Comparison of ENCODE assay signal across 8 cellular contexts in the genomic region with DNA sequence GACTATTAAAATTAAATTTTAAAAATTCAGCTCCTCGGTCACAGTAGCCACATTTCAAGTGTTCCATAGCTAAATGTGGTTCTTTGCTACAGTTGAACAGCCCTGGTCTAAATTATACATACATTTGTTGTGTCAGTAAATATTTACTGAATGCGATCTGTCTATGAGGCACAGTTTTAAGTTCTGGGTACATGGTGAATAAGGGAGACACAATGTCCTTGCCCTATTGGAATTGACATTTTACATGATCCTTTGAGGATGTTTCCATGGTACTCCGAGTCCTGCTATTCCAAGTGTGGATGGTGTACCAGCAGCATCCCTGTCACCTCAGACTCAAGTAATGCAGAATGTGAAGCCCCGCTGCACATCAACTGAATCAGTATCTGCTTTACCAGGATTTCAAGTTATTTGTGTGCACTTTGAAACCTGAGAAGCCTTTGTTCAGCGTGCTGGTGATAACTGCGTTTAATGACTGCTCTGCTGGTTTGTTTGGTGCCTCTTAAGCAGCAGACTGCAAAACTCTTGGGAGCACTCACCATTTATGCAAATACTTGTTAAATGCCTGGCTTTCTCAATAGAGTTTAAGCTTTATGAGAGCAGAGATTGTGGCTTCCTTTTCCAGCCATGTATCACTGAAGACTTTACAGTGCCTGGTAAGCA. TPM values are rescaled to one million over a fixed set of nuclear protein-coding genes. Genes with fewer than 3 reads are reported as not detected.
A peak's percentile ranks its signal among the peaks of the same experiment; 100 is the strongest.
DNase-seq lines count a peak whose midpoint lies in the region; ATAC-seq, FAIRE-seq and TF ChIP-seq lines count a peak whose summit lies in the region.

No MANE protein-coding gene starts in this region.

- H3K9me3 Mint-ChIP-seq in glutamatergic neuron (ENCODE audit: unreplicated experiment): peaks cover 10% of the 10 kb centered on the region

- peaks cover 25% of the 10 kb centered on the region for H3K36me3 Mint-ChIP-seq in glutamatergic neuron (ENCODE audit: unreplicated experiment)

- DNase-seq in A549 (ENCODE audit: low read depth in 1 of 2, low spot score in 1 of 2) (no peak), GM23248 (peak; percentile 22), SK-N-MC (ENCODE audit: low read depth, low spot score) (peak; percentile 3), glutamatergic neuron (peak; percentile 12), posterior cingulate gyrus (no peak), hepatic stellate cell (ENCODE audit: low spot score) (no peak)

- H3F3A ChIP-seq in GM23248 (ENCODE audit: insufficient read depth): peaks cover 3% of the 10 kb centered on the region

- H3K27ac Mint-ChIP-seq in glutamatergic neuron (ENCODE audit: unreplicated experiment): peak overlapping the region; percentile 84

- peaks cover 17% of the 10 kb centered on the region for H3K9me3 ChIP-seq in A549
- H3K9me3 ChIP-seq in GM23248 (ENCODE audit: low read depth): no peaks in the 10 kb centered on the region
- H3K9me3 ChIP-seq in SK-N-MC (ENCODE audit: low read depth, low read length): 0 out of 2 replicates have a peak, but pooled peaks cover 4% of the 10 kb centered on the region
- H3K9me3 ChIP-seq in stomach smooth muscle (ENCODE audit: control insufficient read depth in 2 of 2, low read length in 2 of 2): no peaks in the 10 kb centered on the region

- no peaks in the 10 kb centered on the region for H3K9me2 ChIP-seq in GM23248 (ENCODE audit: insufficient read depth)

- H3K4me2 ChIP-seq in A549 (peak overlapping the region; percentile 68), GM23248 (ENCODE audit: unreplicated experiment) (peak overlapping the region; percentile 92)

- no peaks in the 10 kb centered on the region for H4K20me1 ChIP-seq in GM23248 (ENCODE audit: insufficient read depth)

- H3K4me3 ChIP-seq in A549 (peak overlapping the region; percentile 63), GM23248 (peak overlapping the region; percentile 92), SK-N-MC (peak overlapping the region; percentile 87), stomach smooth muscle (ENCODE audit: low read length in 2 of 2) (peak overlapping the region; percentile 76 to 80)

- H3K4me1 ChIP-seq in A549 (peaks cover 5% of the 10 kb centered on the region; the same call in 1 of the 3 replicates), GM23248 (ENCODE audit: insufficient read depth) (peaks cover 16% of the 10 kb centered on the region), stomach smooth muscle (ENCODE audit: control insufficient read depth, insufficient read depth, low read length) (peaks cover 4% of the 10 kb centered on the region)

- TF ChIP-seq EP300 in A549 (IDR thresholded peaks at IDR 0.05): no peak

- TF ChIP-seq CTCF in A549 (IDR thresholded peaks at IDR 0.05) (no peak), glutamatergic neuron (IDR thresholded peaks at IDR 0.05; ENCODE audit: partially characterized antibody, unreplicated experiment) (no peak)

- H3K9ac ChIP-seq in GM23248 (peak overlapping the region; percentile 87; the same call in 1 of the 2 replicates), SK-N-MC (ENCODE audit: insufficient read length) (no peak overlapping the region), stomach smooth muscle (ENCODE audit: low read length in 2 of 2) (peak overlapping the region; percentile 30 to 86)

- CTCF ChIA-PET in A549 (lab: Yijun Ruan, JAX): interaction anchor here (1.3 to 2.2 kb wide), 2 partner anchors 30 to 175 kb away, joined by 4 to 5 read pairs; no protein-coding TSS in a partner anchor

- H3K36me3 ChIP-seq in GM23248 (ENCODE audit: low read depth) (no peaks in the 10 kb centered on the region), SK-N-MC (ENCODE audit: insufficient read depth, low read length) (no peaks in the 10 kb centered on the region), stomach smooth muscle (ENCODE audit: control insufficient read depth in 2 of 2, insufficient read depth in 2 of 2, low read length in 2 of 2) (no peaks in the 10 kb centered on the region)

- ATAC-seq in A549 (no peak), HG03108 (IDR thresholded peaks at IDR 0.05; ENCODE audit: unreplicated experiment) (no peak)

- H3K79me2 ChIP-seq in GM23248 (ENCODE audit: insufficient read depth): peaks cover 61% of the 10 kb centered on the region

- peaks cover 15% of the 10 kb centered on the region for H3K4me1 Mint-ChIP-seq in glutamatergic neuron (ENCODE audit: low read depth, unreplicated experiment)

- H3K27ac ChIP-seq in A549 (peak overlapping the region; percentile 71 to 90; a peak in 4 of 6 replicates), GM23248 (no peak overlapping the region), SK-N-MC (no peak overlapping the region), stomach smooth muscle (ENCODE audit: low read length) (no peak overlapping the region)

- no peaks in the 10 kb centered on the region for H3K27me3 ChIP-seq in GM23248 (replicated peaks; ENCODE audit: insufficient read depth)
- H3K27me3 ChIP-seq in stomach smooth muscle (ENCODE audit: control insufficient read depth in 1 of 2, insufficient read depth in 2 of 2, low read length in 2 of 2): no peaks in the 10 kb centered on the region

- peak overlapping the region; percentile 87; the same call in 1 of the 2 replicates for H2AFZ ChIP-seq in GM23248

- FAIRE-seq in A549 (lab: Jason Lieb, UNC): no peak

- intact Hi-C loops in posterior cingulate gyrus (cut with DNase I): loop anchor here (5.0 to 10.0 kb wide), 3 partner anchors 86 to 392 kb away; a partner anchor contains a TSS

- TF ChIP-seq POLR2A in A549 (IDR thresholded peaks at IDR 0.05; ENCODE audit: low read length): no peak

- in situ Hi-C loops in GM23248 (cut with MboI): no loop called here

- H3K4me3 Mint-ChIP-seq in glutamatergic neuron (ENCODE audit: unreplicated experiment): peak overlapping the region; percentile 93

- 76% methylated on average over 4 of the region's 6 CpGs for WGBS in A549 (ENCODE audit: missing lambda C conversion rate)
- 52 to 57% methylated on average over 6 of the region's 6 CpGs for WGBS in GM23248 (ENCODE audit: low coverage in 1 of 2, low lambda C conversion rate in 2 of 2, missing lambda C conversion rate in 2 of 2), 2 experiments

- no peak for TF ChIP-seq RAD21 in A549 (conservative IDR thresholded peaks at IDR 0.05 in 1 of 2, IDR thresholded peaks at IDR 0.05 in 1 of 2)

- POLR2A ChIA-PET in A549 (lab: Yijun Ruan, JAX): interaction anchor here (0.6 to 2.0 kb wide), 4 partner anchors 34 to 342 kb away, joined by 3 to 9 read pairs (median 4); a partner anchor contains a TSS

- peaks cover 7% of the 10 kb centered on the region for H3K27me3 Mint-ChIP-seq in glutamatergic neuron (ENCODE audit: unreplicated experiment)

TF ChIP-seq in A549, 52 proteins besides CTCF, POLR2A, EP300 and RAD21 (continues in another document):
- TF ChIP-seq, protein P1, sequence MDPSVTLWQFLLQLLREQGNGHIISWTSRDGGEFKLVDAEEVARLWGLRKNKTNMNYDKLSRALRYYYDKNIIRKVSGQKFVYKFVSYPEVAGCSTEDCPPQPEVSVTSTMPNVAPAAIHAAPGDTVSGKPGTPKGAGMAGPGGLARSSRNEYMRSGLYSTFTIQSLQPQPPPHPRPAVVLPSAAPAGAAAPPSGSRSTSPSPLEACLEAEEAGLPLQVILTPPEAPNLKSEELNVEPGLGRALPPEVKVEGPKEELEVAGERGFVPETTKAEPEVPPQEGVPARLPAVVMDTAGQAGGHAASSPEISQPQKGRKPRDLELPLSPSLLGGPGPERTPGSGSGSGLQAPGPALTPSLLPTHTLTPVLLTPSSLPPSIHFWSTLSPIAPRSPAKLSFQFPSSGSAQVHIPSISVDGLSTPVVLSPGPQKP (IDR thresholded peaks at IDR 0.05; ENCODE audit: low read depth, low read length): no peak
- no peak for TF ChIP-seq SREBF2 (IDR thresholded peaks at IDR 0.05)
- TF ChIP-seq ZSCAN20 (CRISPR knock-in tag; IDR thresholded peaks at IDR 0.05): no peak
- TF ChIP-seq EHMT2 (IDR thresholded peaks at IDR 0.05; ENCODE audit: low read depth): no peak
- no peak for TF ChIP-seq ESRRA (IDR thresholded peaks at IDR 0.05; ENCODE audit: borderline replicate concordance, low read length)
- no peak for TF ChIP-seq JUNB (IDR thresholded peaks at IDR 0.05)
- no peak for TF ChIP-seq CEBPB (IDR thresholded peaks at IDR 0.05)
- no peak for TF ChIP-seq BHLHE40 (IDR thresholded peaks at IDR 0.05; ENCODE audit: low read depth, low read length)
- TF ChIP-seq, protein P2, sequence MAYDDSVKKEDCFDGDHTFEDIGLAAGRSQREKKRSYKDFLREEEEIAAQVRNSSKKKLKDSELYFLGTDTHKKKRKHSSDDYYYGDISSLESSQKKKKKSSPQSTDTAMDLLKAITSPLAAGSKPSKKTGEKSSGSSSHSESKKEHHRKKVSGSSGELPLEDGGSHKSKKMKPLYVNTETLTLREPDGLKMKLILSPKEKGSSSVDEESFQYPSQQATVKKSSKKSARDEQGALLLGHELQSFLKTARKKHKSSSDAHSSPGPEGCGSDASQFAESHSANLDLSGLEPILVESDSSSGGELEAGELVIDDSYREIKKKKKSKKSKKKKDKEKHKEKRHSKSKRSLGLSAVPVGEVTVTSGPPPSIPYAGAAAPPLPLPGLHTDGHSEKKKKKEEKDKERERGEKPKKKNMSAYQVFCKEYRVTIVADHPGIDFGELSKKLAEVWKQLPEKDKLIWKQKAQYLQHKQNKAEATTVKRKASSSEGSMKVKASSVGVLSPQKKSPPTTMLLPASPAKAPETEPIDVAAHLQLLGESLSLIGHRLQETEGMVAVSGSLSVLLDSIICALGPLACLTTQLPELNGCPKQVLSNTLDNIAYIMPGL (CRISPR knock-in tag; IDR thresholded peaks at IDR 0.05; ENCODE audit: borderline replicate concordance): no peak
- TF ChIP-seq ZC3H11A (IDR thresholded peaks at IDR 0.05): no peak
- TF ChIP-seq, protein P3, sequence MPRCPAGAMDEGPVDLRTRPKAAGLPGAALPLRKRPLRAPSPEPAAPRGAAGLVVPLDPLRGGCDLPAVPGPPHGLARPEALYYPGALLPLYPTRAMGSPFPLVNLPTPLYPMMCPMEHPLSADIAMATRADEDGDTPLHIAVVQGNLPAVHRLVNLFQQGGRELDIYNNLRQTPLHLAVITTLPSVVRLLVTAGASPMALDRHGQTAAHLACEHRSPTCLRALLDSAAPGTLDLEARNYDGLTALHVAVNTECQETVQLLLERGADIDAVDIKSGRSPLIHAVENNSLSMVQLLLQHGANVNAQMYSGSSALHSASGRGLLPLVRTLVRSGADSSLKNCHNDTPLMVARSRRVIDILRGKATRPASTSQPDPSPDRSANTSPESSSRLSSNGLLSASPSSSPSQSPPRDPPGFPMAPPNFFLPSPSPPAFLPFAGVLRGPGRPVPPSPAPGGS (IDR thresholded peaks at IDR 0.05): no peak
- no peak for TF ChIP-seq RFX5 (IDR thresholded peaks at IDR 0.05)
- TF ChIP-seq HEYL (CRISPR knock-in tag; IDR thresholded peaks at IDR 0.05): no peak

RNA-seq across cellular contexts. Expression of a gene that starts 1.5 kb away (rescaled TPM):
- polyA plus RNA-seq in A549 (2011; rRNA removed) (93.0 and 113 TPM in 2 replicates), A549 (2017; fragmentation: RNase III; extraction: RNeasy Plus Mini Kit Qiagen cat#74134 plus additional on column Dnase treatment) (94.0 to 97.4 TPM (median 96.6 TPM) in 3 replicates), GM23248 (2016; fragmentation: Nextera tagmentation; extraction: Ambion mirVana) (10.1 and 11.9 TPM in 2 replicates)
- polyA plus RNA-seq in A549 (2012; cell fraction: cytosol; rRNA removed): 17.0 and 18.4 TPM in 2 replicates
- polyA plus RNA-seq in A549 (2012; cell fraction: nucleus; rRNA removed): 4.2 and 6.5 TPM in 2 replicates
- polyA minus RNA-seq in A549 (2011; rRNA and poly(A)+ RNA removed): 48.4 and 52.8 TPM in 2 replicates
- 65.4 and 68.0 TPM in 2 replicates for total RNA-seq in GM23248 (2014; rRNA removed; shearing (Covaris generic))
- 65.3 TPM for total RNA-seq in glutamatergic neuron (ENCODE audit: unreplicated experiment)

Comparison
In these comparisons a context has a peak if more than half of its experiments do, and no peak if none do; other contexts are left out.
1. DNase-seq: peak in GM23248 (single experiment), SK-N-MC (single experiment) and glutamatergic neuron (single experiment); none in A549 (0 of 2), posterior cingulate gyrus (0 of 10) and hepatic stellate cell (single experiment).
2. H3K27ac ChIP-seq: peak in A549 (2 of 2); none in GM23248 (single experiment), SK-N-MC (single experiment) and stomach smooth muscle (single experiment).
3. Peak in every context shown above with its lines, with median percentiles within 50 percentile points of each other: H3K4me3 ChIP-seq.